In the genomic region with DNA sequence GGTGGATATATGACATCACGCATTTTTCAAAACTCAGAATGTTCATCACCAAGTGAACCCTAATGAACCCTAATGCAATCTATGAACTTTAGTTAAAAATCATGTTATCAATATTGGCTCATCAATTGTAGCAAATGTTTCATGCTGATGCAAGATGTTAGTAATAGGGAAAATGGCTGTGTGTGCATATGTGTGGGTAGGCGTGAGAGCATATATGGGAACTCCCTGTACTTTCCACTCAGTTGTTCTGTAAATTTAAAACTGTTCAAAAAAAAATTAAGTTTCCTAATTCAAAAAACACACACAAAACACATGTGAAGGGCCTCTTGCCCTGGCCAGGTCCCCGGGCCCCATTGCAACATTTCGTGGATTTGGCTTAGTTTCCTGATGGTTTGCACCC, we compare ENCODE assay signal across 11 cellular contexts.
DNase-seq lines count a peak whose midpoint lies in the region; ATAC-seq and TF ChIP-seq lines count a peak whose summit lies in the region.
"Had no signal": no experiment of that assay in that cellular context is flagged by ENCODE, and none has a peak within 500 bp of the region (broad histone marks: within the 10 kb centered on the region; RNA-seq: fewer than 3 reads in every experiment).

No MANE protein-coding gene starts in this region.

- no peaks in the 10 kb centered on the region for H3K27me3 Mint-ChIP-seq in activated naive CD4-positive, alpha-beta T cell treated with anti-CD3 and anti-CD28 coated beads for 36 hours (ENCODE audit: low read depth)

- H3K4me3 Mint-ChIP-seq in activated naive CD4-positive, alpha-beta T cell treated with anti-CD3 and anti-CD28 coated beads for 36 hours = no peak overlapping the region
- H3K4me3 Mint-ChIP-seq: CD8-positive, alpha-beta T cell; natural killer cell had no signal

- CTCF ChIA-PET in activated naive CD4-positive, alpha-beta T cell treated with anti-CD3 and anti-CD28 coated beads for 36 hours (lab: Charles Lee) = interaction anchor here (0.5 to 3.4 kb wide), 32 partner anchors 8 to 976 kb away, joined by 3 to 28 read pairs (median 4); a partner anchor contains a TSS

- H3K27ac Mint-ChIP-seq in activated naive CD4-positive, alpha-beta T cell treated with anti-CD3 and anti-CD28 coated beads for 36 hours = peak overlapping the region; percentile 76
- H3K27ac Mint-ChIP-seq: CD8-positive, alpha-beta T cell; natural killer cell had no signal

- H3K4me1 Mint-ChIP-seq in activated naive CD4-positive, alpha-beta T cell treated with anti-CD3 and anti-CD28 coated beads for 36 hours (ENCODE audit: low read depth) = peaks cover 35% of the 10 kb centered on the region
- H3K4me1 Mint-ChIP-seq: natural killer cell had no signal

- H3K36me3 Mint-ChIP-seq in activated naive CD4-positive, alpha-beta T cell treated with anti-CD3 and anti-CD28 coated beads for 36 hours (ENCODE audit: low read depth) = no peaks in the 10 kb centered on the region
- H3K36me3 Mint-ChIP-seq: CD8-positive, alpha-beta T cell; natural killer cell had no signal

- no peak for ATAC-seq in GM21825 (IDR thresholded peaks at IDR 0.05; ENCODE audit: unreplicated experiment)

- intact Hi-C loops in activated naive CD4-positive, alpha-beta T cell treated with anti-CD3 and anti-CD28 coated beads for 36 hours (cut with micrococcal nuclease) = loop anchor here (1.0 to 10.0 kb wide), 13 partner anchors 53 to 1213 kb away; a partner anchor contains a TSS

- H3K9me3 Mint-ChIP-seq in activated naive CD4-positive, alpha-beta T cell treated with anti-CD3 and anti-CD28 coated beads for 36 hours = no peaks in the 10 kb centered on the region
- H3K9me3 Mint-ChIP-seq: CD8-positive, alpha-beta T cell; natural killer cell had no signal

- TF ChIP-seq CTCF in GM20000 (IDR thresholded peaks at IDR 0.05; ENCODE audit: extremely low read depth, missing control alignments) = no peak

- peak; percentile 43 for DNase-seq in activated naive CD4-positive, alpha-beta T cell treated with anti-CD3 and anti-CD28 coated beads for 36 hours
- no peak for DNase-seq in activated naive CD4-positive, alpha-beta T cell (lab: John Stamatoyannopoulos, UW)
- DNase-seq in GM20000 (ENCODE audit: low spot score) = peak; percentile 17
- peak; percentile 31 to 35 for DNase-seq in activated T-cell treated with anti-CD3 and anti-CD28 coated beads, Interleukin-2, amount 50 U/mL, for 48 hours
- DNase-seq in stimulated activated CD8-positive, alpha-beta memory T cell treated with anti-CD3 and anti-CD28 coated beads, Interleukin-4, amount 100 ng/mL, for 48 hours = peak; percentile 34
- DNase-seq in activated CD8-positive, alpha-beta memory T cell treated with anti-CD3 and anti-CD28 coated beads, Interleukin-2, amount 50 U/mL, for 48 hours = no peak
- no peak for DNase-seq in UCSD-AML1 (lab: John Stamatoyannopoulos, UW; ENCODE audit: unreplicated experiment)
- DNase-seq: glutamatergic neuron had no signal

Comparison
In these comparisons a context has a peak if more than half of its experiments do, and no peak if none do; other contexts are left out.
1. DNase-seq: peak in activated naive CD4-positive, alpha-beta T cell treated with anti-CD3 and anti-CD28 coated beads for 36 hours (single experiment), GM20000 (single experiment), activated T-cell treated with anti-CD3 and anti-CD28 coated beads, Interleukin-2, amount 50 U/mL, for 48 hours (2 of 2) and stimulated activated CD8-positive, alpha-beta memory T cell treated with anti-CD3 and anti-CD28 coated beads, Interleukin-4, amount 100 ng/mL, for 48 hours (single experiment); none in activated naive CD4-positive, alpha-beta T cell (0 of 4), activated CD8-positive, alpha-beta memory T cell treated with anti-CD3 and anti-CD28 coated beads, Interleukin-2, amount 50 U/mL, for 48 hours (single experiment) and UCSD-AML1 (single experiment).